In the genomic region with DNA sequence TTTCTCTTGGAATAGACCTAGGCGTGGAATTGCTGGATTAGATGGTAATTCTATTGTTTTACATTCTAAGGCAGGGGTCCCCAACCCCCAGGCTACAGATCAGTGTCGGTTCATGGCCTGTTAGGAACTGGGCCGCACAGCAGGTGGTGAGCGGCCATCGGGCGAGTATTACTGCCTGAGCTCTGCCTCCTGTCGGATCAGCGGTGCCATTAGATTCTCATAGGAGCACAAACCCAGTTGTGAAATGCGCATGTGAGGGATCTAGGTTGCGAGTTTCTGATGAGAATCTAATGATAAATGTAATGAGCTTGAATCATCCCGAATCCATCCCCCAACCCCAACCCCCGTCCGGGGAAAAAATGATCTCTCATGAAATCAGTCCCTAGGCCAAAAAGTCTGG, we compare ENCODE assay signal across 13 cellular contexts. TPM values are rescaled to one million over a fixed set of nuclear protein-coding genes. Genes with fewer than 3 reads are reported as not detected.
DNase-seq lines count a peak whose midpoint lies in the region; ATAC-seq and TF ChIP-seq lines count a peak whose summit lies in the region.
"Had no signal": no experiment of that assay in that cellular context is flagged by ENCODE, and none has a peak within 500 bp of the region (broad histone marks: within the 10 kb centered on the region; RNA-seq: fewer than 3 reads in every experiment).

No MANE protein-coding gene starts in this region.

- POLR2A ChIA-PET in activated naive CD8-positive, alpha-beta T cell treated with anti-CD3 and anti-CD28 coated beads, Interleukin-2, amount 10 ng/mL, durations not matched to agents 7 days and 5 days (lab: Charles Lee) = interaction anchor here (1.2 to 1.8 kb wide), 2 partner anchors 8 to 17 kb away, joined by 5 read pairs; no protein-coding TSS in a partner anchor

- H3K4me3 Mint-ChIP-seq in activated CD4-positive, alpha-beta T cell treated with anti-CD3 and anti-CD28 coated beads, Interleukin-2, amount 10 ng/mL, durations not matched to agents 24 days and 14 days = peak overlapping the region; percentile 34
- H3K4me3 Mint-ChIP-seq in HFFc6 = peak overlapping the region; percentile 46
- peak overlapping the region; percentile 5 for H3K4me3 Mint-ChIP-seq in activated naive CD8-positive, alpha-beta T cell treated with anti-CD3 and anti-CD28 coated beads, Interleukin-2, amount 10 ng/mL, durations not matched to agents 7 days and 5 days
- H3K4me3 Mint-ChIP-seq in natural killer cell = peak overlapping the region; percentile 13

- peak overlapping the region; percentile 71 for H3K27ac Mint-ChIP-seq in activated CD4-positive, alpha-beta T cell treated with anti-CD3 and anti-CD28 coated beads, Interleukin-2, amount 10 ng/mL, durations not matched to agents 24 days and 14 days
- H3K27ac Mint-ChIP-seq in HFFc6 (peak overlapping the region; percentile 63), natural killer cell (peak overlapping the region; percentile 64 to 100)
- H3K27ac Mint-ChIP-seq in activated naive CD8-positive, alpha-beta T cell treated with anti-CD3 and anti-CD28 coated beads, Interleukin-2, amount 10 ng/mL, durations not matched to agents 7 days and 5 days = peak overlapping the region; percentile 9

- H3K27ac ChIP-seq in left lung = peak overlapping the region in 1 of 2 donors; percentile 13
- H3K27ac ChIP-seq: A549, adrenal gland, prostate gland had no signal

- H3K4me3 ChIP-seq in left lung = no peak overlapping the region
- H3K4me3 ChIP-seq: A549, adrenal gland, prostate gland had no signal

- peaks cover 5 to 60% of the 10 kb centered on the region in 2 donors for H3K4me1 ChIP-seq in left lung
- H3K4me1 ChIP-seq: A549, prostate gland had no signal

- intact Hi-C loops in activated CD4-positive, alpha-beta T cell treated with anti-CD3 and anti-CD28 coated beads, Interleukin-2, amount 10 ng/mL, durations not matched to agents 24 days and 14 days (cut with micrococcal nuclease) = loop anchor here (10.0 kb wide), 1 partner anchor 522 kb away; a partner anchor contains a TSS
- intact Hi-C loops in natural killer cell (cut with micrococcal nuclease) = no loop called here
- intact Hi-C loops in left lung (cut with DNase I) = no loop called here

- peaks cover 41% of the 10 kb centered on the region for H3K36me3 Mint-ChIP-seq in activated CD4-positive, alpha-beta T cell treated with anti-CD3 and anti-CD28 coated beads, Interleukin-2, amount 10 ng/mL, durations not matched to agents 24 days and 14 days (ENCODE audit: low read depth)
- H3K36me3 Mint-ChIP-seq in HFFc6 (ENCODE audit: low read depth) (peaks cover 21% of the 10 kb centered on the region), natural killer cell (peaks cover 5% of the 10 kb centered on the region)
- peaks cover 19% of the 10 kb centered on the region for H3K36me3 Mint-ChIP-seq in activated naive CD8-positive, alpha-beta T cell treated with anti-CD3 and anti-CD28 coated beads, Interleukin-2, amount 10 ng/mL, durations not matched to agents 7 days and 5 days

- no peak for ATAC-seq in activated naive CD8-positive, alpha-beta T cell treated with anti-CD3 and anti-CD28 coated beads, Interleukin-2, amount 10 ng/mL, durations not matched to agents 7 days and 5 days (ENCODE audit: low read depth)
- ATAC-seq in natural killer cell (no peak), GM19324 (IDR thresholded peaks at IDR 0.05; ENCODE audit: low FRiP score, unreplicated experiment) (no peak), left lung (no peak)
- ATAC-seq: A549 had no signal

- peaks cover 3% of the 10 kb centered on the region for H3K9me3 Mint-ChIP-seq in activated CD4-positive, alpha-beta T cell treated with anti-CD3 and anti-CD28 coated beads, Interleukin-2, amount 10 ng/mL, durations not matched to agents 24 days and 14 days
- H3K9me3 Mint-ChIP-seq in HFFc6 (no peaks in the 10 kb centered on the region), natural killer cell (no peaks in the 10 kb centered on the region)
- H3K9me3 Mint-ChIP-seq in activated naive CD8-positive, alpha-beta T cell treated with anti-CD3 and anti-CD28 coated beads, Interleukin-2, amount 10 ng/mL, durations not matched to agents 7 days and 5 days = no peaks in the 10 kb centered on the region

- H3K27me3 Mint-ChIP-seq in activated CD4-positive, alpha-beta T cell treated with anti-CD3 and anti-CD28 coated beads, Interleukin-2, amount 10 ng/mL, durations not matched to agents 24 days and 14 days = no peaks in the 10 kb centered on the region
- H3K27me3 Mint-ChIP-seq in HFFc6 (ENCODE audit: insufficient read depth) (no peaks in the 10 kb centered on the region), natural killer cell (ENCODE audit: low read depth in 2 of 2) (no peaks in the 10 kb centered on the region)
- no peaks in the 10 kb centered on the region for H3K27me3 Mint-ChIP-seq in activated naive CD8-positive, alpha-beta T cell treated with anti-CD3 and anti-CD28 coated beads, Interleukin-2, amount 10 ng/mL, durations not matched to agents 7 days and 5 days

- H3K27me3 ChIP-seq in left lung = no peaks in the 10 kb centered on the region
- H3K27me3 ChIP-seq: adrenal gland had no signal

- TF ChIP-seq CTCF in HFFc6 (IDR thresholded peaks at IDR 0.05) (no peak), natural killer cell (IDR thresholded peaks at IDR 0.05) (no peak), left lung (IDR thresholded peaks at IDR 0.05) (no peak)

- no peak for DNase-seq in activated CD4-positive, alpha-beta T cell treated with anti-CD3 and anti-CD28 coated beads, Interleukin-2, amount 10 ng/mL, durations not matched to agents 24 days and 14 days
- no peak for DNase-seq in activated CD4-positive, alpha-beta T cell treated with anti-CD3 and anti-CD28 coated beads, Interleukin-2, amount 50 U/mL, for 1 hour
- no peak for DNase-seq in HFFc6
- DNase-seq in activated naive CD8-positive, alpha-beta T cell treated with anti-CD3 and anti-CD28 coated beads, Interleukin-2, amount 10 ng/mL, durations not matched to agents 7 days and 5 days = peak; percentile 17
- no peak for DNase-seq in natural killer cell
- DNase-seq in T-helper 9 cell = no peak
- DNase-seq in left lung = no peak
- DNase-seq: adrenal gland, NCI-H1105 had no signal

- H3K9me3 ChIP-seq in left lung = no peaks in the 10 kb centered on the region
- H3K9me3 ChIP-seq: A549, adrenal gland, prostate gland had no signal

- peaks cover 0 to 5% of the 10 kb centered on the region in 2 donors for H3K36me3 ChIP-seq in left lung
- H3K36me3 ChIP-seq: adrenal gland, prostate gland had no signal

- H3K4me1 Mint-ChIP-seq in activated CD4-positive, alpha-beta T cell treated with anti-CD3 and anti-CD28 coated beads, Interleukin-2, amount 10 ng/mL, durations not matched to agents 24 days and 14 days = peaks cover 67% of the 10 kb centered on the region
- peaks cover 70% of the 10 kb centered on the region for H3K4me1 Mint-ChIP-seq in HFFc6 (ENCODE audit: low read depth)
- H3K4me1 Mint-ChIP-seq in activated naive CD8-positive, alpha-beta T cell treated with anti-CD3 and anti-CD28 coated beads, Interleukin-2, amount 10 ng/mL, durations not matched to agents 7 days and 5 days = peaks cover 60% of the 10 kb centered on the region
- peaks cover 54 to 57% of the 10 kb centered on the region in 2 donors for H3K4me1 Mint-ChIP-seq in natural killer cell

RNA-seq across cellular contexts. Expression of a gene that starts 23.0 kb away (rescaled TPM):
- 208 and 214 TPM in 2 replicates for total RNA-seq in activated CD4-positive, alpha-beta T cell treated with anti-CD3 and anti-CD28 coated beads, Interleukin-2, amount 10 ng/mL, durations not matched to agents 24 days and 14 days
- total RNA-seq in HFFc6 (2021; fragmentation: NEBNext Ultra II Directional; extraction: Animal tissue kit (Norgen Biotek cat#: 25700)) = 10 to 100 TPM; 18.2 to 26.2 (median 21.7) TPM
- 100 to 1,000 TPM; 401 to 414 TPM for total RNA-seq in activated naive CD8-positive, alpha-beta T cell treated with anti-CD3 and anti-CD28 coated beads, Interleukin-2, amount 10 ng/mL, durations not matched to agents 7 days and 5 days
- total RNA-seq in natural killer cell (100 to 1,000 TPM; 320 to 563 (median 535) TPM), left lung (10 to 100 TPM; 26.8 to 93.3 TPM)

RNA-seq across cellular contexts. Expression of a gene that starts 50.6 kb away (rescaled TPM):
- total RNA-seq in activated CD4-positive, alpha-beta T cell treated with anti-CD3 and anti-CD28 coated beads, Interleukin-2, amount 10 ng/mL, durations not matched to agents 24 days and 14 days = not detected in 2 replicates
- total RNA-seq in HFFc6 (2021; fragmentation: NEBNext Ultra II Directional; extraction: Animal tissue kit (Norgen Biotek cat#: 25700)) = not detected
- total RNA-seq in activated naive CD8-positive, alpha-beta T cell treated with anti-CD3 and anti-CD28 coated beads, Interleukin-2, amount 10 ng/mL, durations not matched to agents 7 days and 5 days = not detected
- under 1 TPM in 1 of 3 donors, not detected in 2; 0.14 TPM for total RNA-seq in natural killer cell
- total RNA-seq in left lung = under 1 TPM; 0.58 to 0.82 TPM
- total RNA-seq: Daoy had no signal

Comparison
In these comparisons a context has a peak if more than half of its experiments do, and no peak if none do; other contexts are left out.
1. H3K27ac Mint-ChIP-seq: peak in every context shown above with its lines; median percentile 82 in natural killer cell; 71 in activated CD4-positive, alpha-beta T cell treated with anti-CD3 and anti-CD28 coated beads, Interleukin-2, amount 10 ng/mL, durations not matched to agents 24 days and 14 days; 63 in HFFc6; 9 in activated naive CD8-positive, alpha-beta T cell treated with anti-CD3 and anti-CD28 coated beads, Interleukin-2, amount 10 ng/mL, durations not matched to agents 7 days and 5 days.